Comparison of ENCODE assay signal across 8 cellular contexts in genomic region chr16:24670623-24671454, GRCh38.
DNase-seq lines count a peak whose midpoint lies in the region; ATAC-seq and TF ChIP-seq lines count a peak whose summit lies in the region.

No MANE protein-coding gene starts in this region.

- H3K27me3 ChIP-seq in brain microvascular endothelial cell (replicated peaks): no peaks in the 10 kb centered on the region

- peak; percentile 34 for DNase-seq in ELF-1 (ENCODE audit: low read depth, low spot score)
- DNase-seq in NCI-H2081 (lab: John Stamatoyannopoulos, UW): peak; percentile 63 to 76
- DNase-seq in brain microvascular endothelial cell: peak; percentile 93
- DNase-seq in iris pigment epithelial cell (ENCODE audit: low read depth): peak; percentile 92
- peak; percentile 38 for DNase-seq in stimulated activated CD8-positive, alpha-beta memory T cell treated with anti-CD3 and anti-CD28 coated beads, Interleukin-4, amount 100 ng/mL, for 48 hours
- DNase-seq in stimulated activated CD4-positive, alpha-beta T cell treated with anti-CD3 and anti-CD28 coated beads, Interleukin-4, amount 100 ng/mL, for 24 hours: no peak

- H3K27ac ChIP-seq in brain microvascular endothelial cell: peak overlapping the region; percentile 85

- no peaks in the 10 kb centered on the region for H3K36me3 ChIP-seq in brain microvascular endothelial cell (replicated peaks)

- in situ Hi-C loops in brain microvascular endothelial cell (cut with HindIII; ENCODE audit: low pct_ligation_motif_present, low sequenced_read_pairs): no loop called here

- ATAC-seq in GM19395 (IDR thresholded peaks at IDR 0.05; ENCODE audit: unreplicated experiment) (no peak), HG03159 (IDR thresholded peaks at IDR 0.05; ENCODE audit: unreplicated experiment) (no peak)

- TF ChIP-seq CTCF in brain microvascular endothelial cell (IDR thresholded peaks at IDR 0.05; ENCODE audit: low read depth, low read length, missing control alignments): no peak

- H3K4me3 ChIP-seq in brain microvascular endothelial cell (ENCODE audit: low read depth, low read length): peak overlapping the region; percentile 12
